In the genomic region with DNA sequence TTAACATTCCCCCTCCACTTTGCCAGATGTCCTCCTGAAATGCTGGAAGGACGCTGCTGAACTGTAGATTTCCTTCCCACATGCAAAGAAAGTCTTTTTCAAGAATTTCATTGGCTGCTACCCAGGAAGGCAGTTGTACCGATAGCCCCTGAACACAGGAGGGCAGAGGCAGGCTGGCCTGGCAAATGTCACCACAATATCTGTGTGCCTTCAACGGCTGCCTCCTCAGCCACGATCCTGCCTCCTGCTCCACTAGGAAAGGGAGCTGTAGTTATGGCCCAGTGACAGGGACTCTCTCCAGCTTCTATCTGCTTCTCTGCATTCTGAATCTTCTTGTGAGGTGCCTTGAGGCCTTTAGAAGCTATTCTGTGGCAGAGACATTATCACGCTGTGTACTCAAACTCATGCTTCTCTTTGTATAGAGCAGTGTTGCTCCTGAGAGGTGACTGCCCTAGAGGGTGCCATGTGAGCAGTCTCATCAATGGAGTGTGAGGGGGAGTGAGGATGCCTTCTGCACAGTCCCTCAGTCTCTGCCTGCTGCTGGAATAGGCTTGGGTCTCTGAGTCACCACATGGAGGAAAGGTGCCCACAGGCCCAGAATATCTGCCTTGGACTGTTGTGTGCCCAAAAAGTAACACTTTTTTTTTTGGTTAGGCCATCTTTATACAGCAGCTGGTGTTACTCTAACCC, we compare ENCODE assay signal across 8 cellular contexts.
DNase-seq lines count a peak whose midpoint lies in the region; ATAC-seq, FAIRE-seq and TF ChIP-seq lines count a peak whose summit lies in the region.
"Had no signal": no experiment of that assay in that cellular context is flagged by ENCODE, and none has a peak within 500 bp of the region (broad histone marks: within the 10 kb centered on the region; RNA-seq: fewer than 3 reads in every experiment).

No MANE protein-coding gene starts in this region.

- DNase-seq in GM04504 (ENCODE audit: low read depth) (peak; percentile 56), HEK293T (ENCODE audit: extremely low spot score) (peak; percentile 55), NCI-H526 (lab: John Stamatoyannopoulos, UW) (peak; percentile 66 to 89), bronchial epithelial cell (ENCODE audit: low read depth) (peak; percentile 32), left lobe of liver (ENCODE audit: low spot score) (peak; percentile 67), upper lobe of right lung (no peak), mesenteric fat pad (ENCODE audit: low spot score) (no peak)
- DNase-seq: activated B cell treated with CpG ODN at 0.5 μM for 24 hours had no signal

- no peaks in the 10 kb centered on the region for H3K9me3 ChIP-seq in upper lobe of right lung

- H3K27ac ChIP-seq in upper lobe of right lung: no peak overlapping the region

- TF ChIP-seq CTCF in bronchial epithelial cell (IDR thresholded peaks at IDR 0.05; ENCODE audit: insufficient read depth, low read length, severe bottlenecking): peak; percentile 54
- peak; percentile 42 for TF ChIP-seq CTCF in upper lobe of right lung (IDR thresholded peaks at IDR 0.05)

- ATAC-seq in left lobe of liver (peak; percentile 87), upper lobe of right lung (peak; percentile 55)

- no peak for FAIRE-seq in bronchial epithelial cell (lab: Jason Lieb, UNC)

- no peak overlapping the region for H3K4me3 ChIP-seq in bronchial epithelial cell (ENCODE audit: low read depth, low read length)
- H3K4me3 ChIP-seq in upper lobe of right lung: no peak overlapping the region

- H3K36me3 ChIP-seq in bronchial epithelial cell (ENCODE audit: control insufficient read depth, insufficient read depth, low read length) (no peaks in the 10 kb centered on the region), upper lobe of right lung (no peaks in the 10 kb centered on the region)

- CTCF ChIA-PET in HEK293T (lab: Yijun Ruan, JAX): interaction anchor here (0.6 kb wide), 1 partner anchor 123 kb away, joined by 3 read pairs; no protein-coding TSS in a partner anchor

- H3K4me1 ChIP-seq in upper lobe of right lung: peaks cover 8% of the 10 kb centered on the region

- POLR2A ChIA-PET in HEK293T (lab: Yijun Ruan, JAX): no interaction called here

- H3K27me3 ChIP-seq in bronchial epithelial cell (ENCODE audit: control insufficient read depth, insufficient read depth, low read length): no peaks in the 10 kb centered on the region
- peaks cover 4% of the 10 kb centered on the region for H3K27me3 ChIP-seq in upper lobe of right lung

- intact Hi-C loops in upper lobe of right lung (cut with DNase I): no loop called here

TF ChIP-seq in HEK293T, 16 proteins besides CTCF, POLR2A, EP300 and RAD21:
- TF ChIP-seq L3MBTL2 (conservative IDR thresholded peaks at IDR 0.05) (no peak), ZNF384 (IDR thresholded peaks at IDR 0.05) (no peak), NFRKB (IDR thresholded peaks at IDR 0.05) (no peak), SP1 (IDR thresholded peaks at IDR 0.05) (no peak)
TF ChIP-seq in HEK293T: peak in this region for 0.

Comparison
In these comparisons a context has a peak if more than half of its experiments do, and no peak if none do; other contexts are left out.
1. DNase-seq: peak in GM04504 (single experiment), HEK293T (single experiment), NCI-H526 (2 of 2), bronchial epithelial cell (single experiment) and left lobe of liver (single experiment); none in upper lobe of right lung (single experiment) and mesenteric fat pad (single experiment).